In genomic region chr2:20183373-20183772, GRCh38 we compare ENCODE assay signal across 1 cellular context.
TF ChIP-seq lines count a peak whose summit lies in the region.

No MANE protein-coding gene starts in this region.

TF ChIP-seq in liver, 16 proteins besides CTCF, POLR2A, EP300 and RAD21 (continued from another document):
- TF ChIP-seq TAF1 (conservative IDR thresholded peaks at IDR 0.05), result no peak
- no peak for TF ChIP-seq FOXA2 (IDR thresholded peaks at IDR 0.05)
- no peak for TF ChIP-seq GABPA (IDR thresholded peaks at IDR 0.05 in 1 of 2, conservative IDR thresholded peaks at IDR 0.05 in 1 of 2)
- no peak for TF ChIP-seq HNF4A (conservative IDR thresholded peaks at IDR 0.05)
- no peak for TF ChIP-seq HNF4G (IDR thresholded peaks at IDR 0.05)
- TF ChIP-seq YY1 (IDR thresholded peaks at IDR 0.05), result no peak
